ENCODE assay signal across 1 cellular context in genomic region chr14:23640524-23641141, GRCh38.
A peak's percentile ranks its signal among the peaks of the same experiment; 100 is the strongest.
TF ChIP-seq lines count a peak whose summit lies in the region.

No MANE protein-coding gene starts in this region.

TF ChIP-seq in HEK293, 187 proteins besides CTCF, POLR2A, EP300 and RAD21 (continued from another document and continues in another):
- no peak for TF ChIP-seq ZSCAN4 (tag by site-specific recombination; IDR thresholded peaks at IDR 0.05)
- TF ChIP-seq ZNF280D (tag by site-specific recombination; IDR thresholded peaks at IDR 0.05) = no peak
- TF ChIP-seq PRDM6 (tag by site-specific recombination; IDR thresholded peaks at IDR 0.05) = peak; percentile 62
- TF ChIP-seq ZSCAN23 (tag by site-specific recombination; IDR thresholded peaks at IDR 0.05) = no peak
- TF ChIP-seq INSM2 (tag by site-specific recombination; IDR thresholded peaks at IDR 0.05) = peak; percentile 64; the same call in 1 of the 2 replicates
- no peak for TF ChIP-seq ZNF837 (tag by site-specific recombination; IDR thresholded peaks at IDR 0.05)
- no peak for TF ChIP-seq ZSCAN16 (tag by site-specific recombination; IDR thresholded peaks at IDR 0.05)
- TF ChIP-seq ZNF426 (tag by site-specific recombination; IDR thresholded peaks at IDR 0.05) = no peak
- TF ChIP-seq ZNF544 (tag by site-specific recombination; IDR thresholded peaks at IDR 0.05) = no peak
- no peak for TF ChIP-seq ZBTB49 (tag by site-specific recombination; IDR thresholded peaks at IDR 0.05; ENCODE audit: low read depth)
- no peak for TF ChIP-seq ZNF610 (tag by site-specific recombination; IDR thresholded peaks at IDR 0.05; ENCODE audit: borderline replicate concordance)
- no peak for TF ChIP-seq ZNF211 (tag by site-specific recombination; IDR thresholded peaks at IDR 0.05; ENCODE audit: low read depth)
- TF ChIP-seq ZNF214 (tag by site-specific recombination; IDR thresholded peaks at IDR 0.05; ENCODE audit: borderline replicate concordance) = no peak
- TF ChIP-seq ZBTB17 (tag by site-specific recombination; IDR thresholded peaks at IDR 0.05) = peak; percentile 96
- TF ChIP-seq ZNF514 (tag by site-specific recombination; IDR thresholded peaks at IDR 0.05) = no peak
- no peak for TF ChIP-seq ZBTB8A (tag by site-specific recombination; IDR thresholded peaks at IDR 0.05)
- no peak for TF ChIP-seq ZSCAN18 (tag by site-specific recombination; IDR thresholded peaks at IDR 0.05)
- no peak for TF ChIP-seq ZNF658 (tag by site-specific recombination; IDR thresholded peaks at IDR 0.05)
- TF ChIP-seq ZNF660 (tag by site-specific recombination; IDR thresholded peaks at IDR 0.05) = no peak
- no peak; the same call in 1 of the 2 replicates for TF ChIP-seq ZNF16 (tag by site-specific recombination; IDR thresholded peaks at IDR 0.05; ENCODE audit: low read depth)
- no peak for TF ChIP-seq PRDM2 (tag by site-specific recombination; IDR thresholded peaks at IDR 0.05; ENCODE audit: borderline replicate concordance)
- TF ChIP-seq ZNF701 (tag by site-specific recombination; IDR thresholded peaks at IDR 0.05) = no peak
- peak; percentile 93 for TF ChIP-seq GLIS1 (tag by site-specific recombination; IDR thresholded peaks at IDR 0.05)
- no peak for TF ChIP-seq ZNF19 (tag by site-specific recombination; IDR thresholded peaks at IDR 0.05; ENCODE audit: low read depth)
- no peak for TF ChIP-seq ZBTB21 (tag by site-specific recombination; IDR thresholded peaks at IDR 0.05)
- TF ChIP-seq ZNF398 (tag by site-specific recombination; IDR thresholded peaks at IDR 0.05) = no peak
- no peak for TF ChIP-seq REST (tag by site-specific recombination; IDR thresholded peaks at IDR 0.05)
- no peak for TF ChIP-seq HOXD13 (CRISPR knock-in tag; IDR thresholded peaks at IDR 0.05; ENCODE audit: borderline replicate concordance)
- no peak for TF ChIP-seq OVOL3 (tag by site-specific recombination; IDR thresholded peaks at IDR 0.05)
- TF ChIP-seq SETDB1 (IDR thresholded peaks at IDR 0.05; ENCODE audit: insufficient read length, low read length) = no peak
- TF ChIP-seq ZFHX2 (tag by site-specific recombination; conservative IDR thresholded peaks at IDR 0.05) = no peak
- TF ChIP-seq ZEB2 (tag by site-specific recombination; IDR thresholded peaks at IDR 0.05) = peak; percentile 77
- no peak for TF ChIP-seq EGR2 (tag by site-specific recombination; IDR thresholded peaks at IDR 0.05; ENCODE audit: low read depth)
- TF ChIP-seq ZNF768 (tag by site-specific recombination; IDR thresholded peaks at IDR 0.05) = no peak
- TF ChIP-seq ZNF629 (tag by site-specific recombination; IDR thresholded peaks at IDR 0.05) = peak; percentile 60
